In genomic region chr11:64026575-64027213, GRCh38 we compare ENCODE assay signal across 2 cellular contexts.
TF ChIP-seq lines count a peak whose summit lies in the region.

No MANE protein-coding gene starts in this region.

TF ChIP-seq in GM23338, 12 proteins besides CTCF, POLR2A, EP300 and RAD21 (continued from another document):
- no peak for TF ChIP-seq ETS1 (IDR thresholded peaks at IDR 0.05)

TF ChIP-seq in WTC11, 78 proteins besides CTCF, POLR2A, EP300 and RAD21 (continued from another document):
- TF ChIP-seq ZBTB43 (CRISPR knock-in tag; IDR thresholded peaks at IDR 0.05): no peak
- TF ChIP-seq NR3C1 (CRISPR knock-in tag; conservative IDR thresholded peaks at IDR 0.05; ENCODE audit: low read depth): no peak
